Comparison of ENCODE assay signal across 11 cellular contexts in the genomic region with DNA sequence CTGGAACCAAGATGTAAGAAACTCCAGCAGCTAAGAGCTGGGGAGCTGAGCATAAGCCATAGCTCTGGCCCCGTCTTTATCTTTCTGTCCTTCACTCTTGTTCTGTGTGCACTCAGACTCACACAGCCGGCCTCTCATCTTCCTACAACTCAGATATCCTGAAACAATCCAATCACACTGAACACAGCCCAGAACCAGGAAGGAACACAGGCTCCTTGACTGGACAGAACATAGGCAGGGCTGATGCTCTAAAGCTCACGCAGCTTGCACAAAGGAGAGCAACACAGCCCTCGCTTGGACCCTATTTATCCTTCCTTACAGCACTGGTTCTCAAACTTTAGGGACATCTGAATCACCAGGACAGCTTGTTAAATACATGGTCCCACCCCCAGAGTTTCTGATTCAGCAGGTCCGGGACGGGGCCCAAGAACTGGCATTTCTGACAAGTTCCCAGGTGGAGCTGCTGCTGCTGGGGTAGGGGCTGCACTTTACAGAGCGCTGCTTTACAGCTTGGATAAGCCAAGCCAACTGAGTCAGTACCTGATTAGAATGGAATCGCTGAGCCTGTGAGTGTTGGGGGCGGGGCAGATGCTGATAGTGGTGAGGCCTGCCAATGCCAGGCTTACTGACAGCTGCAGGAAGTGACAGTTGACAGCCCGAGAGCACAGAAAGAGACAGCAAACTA.
DNase-seq lines count a peak whose midpoint lies in the region; ATAC-seq and TF ChIP-seq lines count a peak whose summit lies in the region.
"Had no signal": no experiment of that assay in that cellular context is flagged by ENCODE, and none has a peak within 500 bp of the region (broad histone marks: within the 10 kb centered on the region; RNA-seq: fewer than 3 reads in every experiment).

No MANE protein-coding gene starts in this region.

- ATAC-seq in GM18868 (IDR thresholded peaks at IDR 0.05; ENCODE audit: unreplicated experiment) (peak; percentile 49), HG03565 (IDR thresholded peaks at IDR 0.05; ENCODE audit: unreplicated experiment) (no peak), GM19324 (IDR thresholded peaks at IDR 0.05; ENCODE audit: low FRiP score, unreplicated experiment) (no peak)
- ATAC-seq: HCT116 had no signal

- DNase-seq in NCI-H2029 (lab: John Stamatoyannopoulos, UW) (peak; percentile 0), osteoblast (ENCODE audit: insufficient read length, low spot score, missing footprints) (no peak), DMS79 treated with DMSO at 0.1 percent for 48 hours (lab: John Stamatoyannopoulos, UW) (no peak), GM03348 (ENCODE audit: low spot score) (no peak)
- DNase-seq: foreskin fibroblast, KG1 had no signal

- H3K4me1 Mint-ChIP-seq in brain = peaks cover 35% of the 10 kb centered on the region

- H3K9me3 ChIP-seq in osteoblast (ENCODE audit: low read depth, low read length) = no peaks in the 10 kb centered on the region

- no peaks in the 10 kb centered on the region for H3K36me3 Mint-ChIP-seq in brain

- no peak overlapping the region for H3K4me3 ChIP-seq in osteoblast (ENCODE audit: insufficient read depth, low read length)

- H3K4me1 ChIP-seq in osteoblast (ENCODE audit: insufficient read depth, low read length) = peaks cover 4% of the 10 kb centered on the region

- H3K27me3 ChIP-seq in osteoblast (ENCODE audit: insufficient read depth, low read length) = peaks cover 9% of the 10 kb centered on the region

- peak overlapping the region in 4 of 5 experiments; percentile 71 to 94 (median 85) for H3K27ac Mint-ChIP-seq in brain

- peak overlapping the region; percentile 29 for H2AFZ ChIP-seq in osteoblast (ENCODE audit: low read length)

- H3K9me3 Mint-ChIP-seq in brain = peaks cover 0 to 10% (median 3%) of the 10 kb centered on the region in 5 experiments

- TF ChIP-seq CTCF in brain (conservative IDR thresholded peaks at IDR 0.05) (no peak), osteoblast (IDR thresholded peaks at IDR 0.05; ENCODE audit: extremely low read depth, low read depth, low read length) (no peak)

- H3K4me3 Mint-ChIP-seq in brain = peak overlapping the region in 2 of 5 experiments; percentile 55 to 61

- H3K4me2 ChIP-seq in osteoblast (ENCODE audit: insufficient read depth, low read length) = peak overlapping the region; percentile 25

- H3K27ac ChIP-seq in osteoblast (ENCODE audit: low read depth, low read length) = no peak overlapping the region

- no peaks in the 10 kb centered on the region for H3K36me3 ChIP-seq in osteoblast (ENCODE audit: insufficient read depth, low read length)

- no peaks in the 10 kb centered on the region for H4K20me1 ChIP-seq in osteoblast (ENCODE audit: insufficient read depth, low read length)

- no peaks in the 10 kb centered on the region for H3K79me2 ChIP-seq in osteoblast (ENCODE audit: insufficient read depth, low read length)

- H3K27me3 Mint-ChIP-seq in brain = peaks cover 2% of the 10 kb centered on the region
